Comparison of ENCODE assay signal across 14 cellular contexts in the genomic region with DNA sequence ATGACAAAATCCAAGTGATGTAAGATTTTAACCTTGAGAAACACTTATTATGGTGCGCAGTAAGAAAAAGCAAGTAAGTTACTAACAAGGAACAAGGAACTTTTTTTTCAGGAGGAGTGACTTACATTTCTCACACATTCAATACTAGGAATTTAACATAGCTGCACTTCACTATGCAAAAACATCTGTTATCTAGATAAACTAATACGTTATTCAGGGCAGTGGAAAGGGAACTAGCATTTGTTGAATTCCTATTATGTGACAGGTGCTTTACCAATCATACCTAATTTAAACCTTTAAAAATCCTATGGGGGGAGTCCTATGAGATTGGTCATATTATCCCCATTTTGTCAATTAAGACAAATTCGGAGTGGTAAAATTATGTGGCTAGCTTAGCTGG.
DNase-seq lines count a peak whose midpoint lies in the region; ATAC-seq and TF ChIP-seq lines count a peak whose summit lies in the region.
"Had no signal": no experiment of that assay in that cellular context is flagged by ENCODE, and none has a peak within 500 bp of the region (broad histone marks: within the 10 kb centered on the region; RNA-seq: fewer than 3 reads in every experiment).

No MANE protein-coding gene starts in this region.

- H3K36me3 ChIP-seq in left ventricle myocardium inferior (no peaks in the 10 kb centered on the region), endocrine pancreas (ENCODE audit: control insufficient read depth, insufficient read depth, low read length) (no peaks in the 10 kb centered on the region), tibial artery (no peaks in the 10 kb centered on the region), upper lobe of left lung (no peaks in the 10 kb centered on the region)
- H3K36me3 ChIP-seq: BE2C had no signal

- no peak overlapping the region for H3K4me3 Mint-ChIP-seq in progenitor cell of endocrine pancreas (ENCODE audit: low read depth)
- H3K4me3 Mint-ChIP-seq: CD4-positive, CD25-positive, alpha-beta regulatory T cell had no signal

- H3K27me3 ChIP-seq in left ventricle myocardium inferior (ENCODE audit: low read depth) (no peaks in the 10 kb centered on the region), endocrine pancreas (ENCODE audit: control insufficient read depth, insufficient read depth, low read length) (no peaks in the 10 kb centered on the region), tibial artery (no peaks in the 10 kb centered on the region), upper lobe of left lung (no peaks in the 10 kb centered on the region)
- H3K27me3 ChIP-seq: BE2C had no signal

- H3K27ac Mint-ChIP-seq in progenitor cell of endocrine pancreas, result peak overlapping the region; percentile 82
- H3K27ac Mint-ChIP-seq: CD4-positive, CD25-positive, alpha-beta regulatory T cell had no signal

- TF ChIP-seq CTCF in left ventricle myocardium inferior (IDR thresholded peaks at IDR 0.05; ENCODE audit: borderline replicate concordance) (no peak), progenitor cell of endocrine pancreas (IDR thresholded peaks at IDR 0.05; ENCODE audit: unreplicated experiment) (no peak), tibial artery (IDR thresholded peaks at IDR 0.05) (no peak), upper lobe of left lung (IDR thresholded peaks at IDR 0.05) (no peak)

- TF ChIP-seq EP300 in upper lobe of left lung (IDR thresholded peaks at IDR 0.05), result no peak

- H3K9ac ChIP-seq in endocrine pancreas (ENCODE audit: control insufficient read depth, insufficient read depth, low read length), result no peak overlapping the region

- no peak overlapping the region for H3K4me3 ChIP-seq in left ventricle myocardium inferior
- H3K4me3 ChIP-seq in endocrine pancreas (ENCODE audit: control insufficient read depth, insufficient read depth, low read length), result peak overlapping the region; percentile 27
- H3K4me3 ChIP-seq in tibial artery, result no peak overlapping the region
- H3K4me3 ChIP-seq in upper lobe of left lung, result no peak overlapping the region

- H3K27me3 Mint-ChIP-seq in progenitor cell of endocrine pancreas, result no peaks in the 10 kb centered on the region
- H3K27me3 Mint-ChIP-seq: CD4-positive, CD25-positive, alpha-beta regulatory T cell had no signal

- H3K27ac ChIP-seq in left ventricle myocardium inferior (replicated peaks) (peak overlapping the region; percentile 77), tibial artery (peak overlapping the region; percentile 10 to 58), upper lobe of left lung (no peak overlapping the region)
- H3K27ac ChIP-seq: RWPE1 had no signal

- WGBS in upper lobe of left lung, 2 donors, result 78 to 81% methylated on average over 3 of the region's 3 CpGs

- DNase-seq in left ventricle myocardium inferior (no peak), left ventricle myocardium superior (no peak), progenitor cell of endocrine pancreas (ENCODE audit: low spot score, unreplicated experiment) (no peak), tibial artery (no peak), D341Med (ENCODE audit: low spot score) (no peak), RKO (ENCODE audit: low spot score) (no peak), upper lobe of left lung (no peak)
- DNase-seq: BE2C; CD4-positive, CD25-positive, alpha-beta regulatory T cell; IMR-90; NCI-H1930; NCI-H524 treated with DMSO at 0.1 percent for 48 hours had no signal

- H3K4me1 ChIP-seq in left ventricle myocardium inferior (peaks cover 37% of the 10 kb centered on the region), endocrine pancreas (ENCODE audit: control insufficient read depth, insufficient read depth, low read length) (peaks cover 17% of the 10 kb centered on the region), tibial artery (peaks cover 0 to 31% (median 0%) of the 10 kb centered on the region in 4 donors), upper lobe of left lung (peaks cover 0 to 6% (median 1%) of the 10 kb centered on the region in 4 donors)

- no peaks in the 10 kb centered on the region for H3K9me3 Mint-ChIP-seq in progenitor cell of endocrine pancreas (ENCODE audit: low read depth)
- H3K9me3 Mint-ChIP-seq: CD4-positive, CD25-positive, alpha-beta regulatory T cell had no signal

- intact Hi-C loops in left ventricle myocardium inferior (cut with micrococcal nuclease) (no loop called here), left ventricle myocardium superior (cut with micrococcal nuclease) (no loop called here), tibial artery (cut with DNase I; ENCODE audit: low total_unique reads) (no loop called here)

- TF ChIP-seq POLR2A in upper lobe of left lung (IDR thresholded peaks at IDR 0.05), result no peak

- ATAC-seq in left ventricle myocardium superior (no peak), upper lobe of left lung (ENCODE audit: low FRiP score in 2 of 2) (no peak)

- peaks cover 21% of the 10 kb centered on the region for H3K4me1 Mint-ChIP-seq in progenitor cell of endocrine pancreas (ENCODE audit: low read depth)

- H3K9me3 ChIP-seq in left ventricle myocardium inferior (replicated peaks) (no peaks in the 10 kb centered on the region), endocrine pancreas (ENCODE audit: control insufficient read depth, low read length) (no peaks in the 10 kb centered on the region), tibial artery (no peaks in the 10 kb centered on the region), upper lobe of left lung (no peaks in the 10 kb centered on the region)
- H3K9me3 ChIP-seq: BE2C had no signal

- H3K36me3 Mint-ChIP-seq in progenitor cell of endocrine pancreas (ENCODE audit: insufficient read depth), result no peaks in the 10 kb centered on the region

Comparison
In these comparisons a context has a peak if more than half of its experiments do, and no peak if none do; other contexts are left out.
1. H3K27ac ChIP-seq: peak in left ventricle myocardium inferior (single experiment) and tibial artery (2 of 2); none in upper lobe of left lung (0 of 4).